Comparison of ENCODE assay signal across 8 cellular contexts in genomic region chr2:219245148-219245898, GRCh38. TPM values are rescaled to one million over a fixed set of nuclear protein-coding genes. Genes with fewer than 3 reads are reported as not detected.
DNase-seq lines count a peak whose midpoint lies in the region; ATAC-seq and TF ChIP-seq lines count a peak whose summit lies in the region.

TSS of gene GLB1L (minus strand) at chr2:219245444. CDS start at chr2:219243573, 1,871 bp downstream.
TSS of gene STK16 (plus strand) at chr2:219245479. CDS start at chr2:219246000, 521 bp downstream.

- TF ChIP-seq EP300 in upper lobe of left lung (IDR thresholded peaks at IDR 0.05): peak in 1 of 4 donors; percentile 76

- WGBS in upper lobe of left lung, 2 donors: 0% methylated on average over 5 to 26 of the region's 46 CpGs

- no peaks in the 10 kb centered on the region for H3K9me3 ChIP-seq in upper lobe of left lung

- TF ChIP-seq CTCF in GM12875 (IDR thresholded peaks at IDR 0.05; ENCODE audit: borderline replicate concordance, insufficient read depth, low read depth, low read length) (no peak), NB4 (IDR thresholded peaks at IDR 0.05; ENCODE audit: low read depth, low read length) (no peak), progenitor cell of endocrine pancreas (IDR thresholded peaks at IDR 0.05; ENCODE audit: unreplicated experiment) (no peak), upper lobe of left lung (IDR thresholded peaks at IDR 0.05) (peak in 2 of 6 experiments; percentile 7 to 23)

- DNase-seq in NB4 (ENCODE audit: low read depth) (peak; percentile 95), SW480 (ENCODE audit: low spot score) (peak; percentile 83), amniotic epithelial cell (ENCODE audit: low read depth) (peak; percentile 87), left cardiac atrium (peak; percentile 96), progenitor cell of endocrine pancreas (ENCODE audit: low spot score, unreplicated experiment) (peak; percentile 93), upper lobe of left lung (peak; percentile 93 to 99)

- peaks cover under 1 to 25% (median 7%) of the 10 kb centered on the region in 4 donors for H3K36me3 ChIP-seq in upper lobe of left lung

- peak within 1 kb of the TSS; percentile 89 for H3K4me3 Mint-ChIP-seq in progenitor cell of endocrine pancreas (ENCODE audit: low read depth)

- H3K27ac Mint-ChIP-seq in progenitor cell of endocrine pancreas: peak within 1 kb of the TSS; percentile 99

- TF ChIP-seq POLR2A in NB4 (IDR thresholded peaks at IDR 0.05; ENCODE audit: extremely low read depth, insufficient read length): peak; percentile 82
- peak in 3 of 4 donors; percentile 82 to 92 (median 84) for TF ChIP-seq POLR2A in upper lobe of left lung (IDR thresholded peaks at IDR 0.05)

- H3K27me3 Mint-ChIP-seq in progenitor cell of endocrine pancreas: no peaks in the 10 kb centered on the region

- H3K27ac ChIP-seq in upper lobe of left lung: peak within 1 kb of the TSS; percentile 91 to 96 (median 96)

- H3K9me3 Mint-ChIP-seq in progenitor cell of endocrine pancreas (ENCODE audit: low read depth): no peaks in the 10 kb centered on the region

- H3K4me3 ChIP-seq in GM12875 (ENCODE audit: low read depth, low read length): peak within 1 kb of the TSS; percentile 54
- H3K4me3 ChIP-seq in NB4 (ENCODE audit: low read depth, low read length): peak within 1 kb of the TSS; percentile 91
- peak within 1 kb of the TSS; percentile 72 to 83 (median 79) for H3K4me3 ChIP-seq in upper lobe of left lung

- ATAC-seq in HG02588 (IDR thresholded peaks at IDR 0.05; ENCODE audit: unreplicated experiment) (peak; percentile 61), left cardiac atrium (peak; percentile 93 to 94), upper lobe of left lung (ENCODE audit: low FRiP score in 2 of 2) (peak; percentile 90 to 96)

- no peaks in the 10 kb centered on the region for H3K36me3 Mint-ChIP-seq in progenitor cell of endocrine pancreas (ENCODE audit: insufficient read depth)

- peaks cover 21% of the 10 kb centered on the region for H3K4me1 Mint-ChIP-seq in progenitor cell of endocrine pancreas (ENCODE audit: low read depth)

- H3K4me1 ChIP-seq in upper lobe of left lung: peaks cover 50 to 60% (median 51%) of the 10 kb centered on the region in 4 donors

- H3K27me3 ChIP-seq in upper lobe of left lung: no peaks in the 10 kb centered on the region

- intact Hi-C loops in left cardiac atrium (cut with DNase I): loop anchor here (2.0 to 10.0 kb wide), 2 partner anchors 17 to 49 kb away; partner anchors contain the start of genes ANKZF1 (in 1 of the 2) and ATG9A (in 1 of the 2)

RNA-seq across cellular contexts. Expression of gene GLB1L, which starts in this region (rescaled TPM):
- total RNA-seq in left cardiac atrium (1 to 10 TPM; 4.7 to 4.9 TPM), progenitor cell of endocrine pancreas (11.8 and 13.5 TPM in 2 replicates), upper lobe of left lung (10 to 100 TPM in 3 of 6 donors, 1 to 10 TPM in 3; 4.1 to 19.5 (median 11.9) TPM)

RNA-seq across cellular contexts. Expression of gene STK16, which starts in this region (rescaled TPM):
- total RNA-seq in left cardiac atrium (10 to 100 TPM; 15.6 to 17.4 TPM), progenitor cell of endocrine pancreas (23.2 and 24.1 TPM in 2 replicates), upper lobe of left lung (10 to 100 TPM; 12.6 to 28.3 (median 15.7) TPM)

Comparison
In these comparisons a context has a peak if more than half of its experiments do, and no peak if none do; other contexts are left out.
1. Peak in every context shown above with its lines: DNase-seq, ATAC-seq, H3K4me3 ChIP-seq and H3K27ac ChIP-seq.